8 cellular contexts compared by ENCODE assay signal in the genomic region with DNA sequence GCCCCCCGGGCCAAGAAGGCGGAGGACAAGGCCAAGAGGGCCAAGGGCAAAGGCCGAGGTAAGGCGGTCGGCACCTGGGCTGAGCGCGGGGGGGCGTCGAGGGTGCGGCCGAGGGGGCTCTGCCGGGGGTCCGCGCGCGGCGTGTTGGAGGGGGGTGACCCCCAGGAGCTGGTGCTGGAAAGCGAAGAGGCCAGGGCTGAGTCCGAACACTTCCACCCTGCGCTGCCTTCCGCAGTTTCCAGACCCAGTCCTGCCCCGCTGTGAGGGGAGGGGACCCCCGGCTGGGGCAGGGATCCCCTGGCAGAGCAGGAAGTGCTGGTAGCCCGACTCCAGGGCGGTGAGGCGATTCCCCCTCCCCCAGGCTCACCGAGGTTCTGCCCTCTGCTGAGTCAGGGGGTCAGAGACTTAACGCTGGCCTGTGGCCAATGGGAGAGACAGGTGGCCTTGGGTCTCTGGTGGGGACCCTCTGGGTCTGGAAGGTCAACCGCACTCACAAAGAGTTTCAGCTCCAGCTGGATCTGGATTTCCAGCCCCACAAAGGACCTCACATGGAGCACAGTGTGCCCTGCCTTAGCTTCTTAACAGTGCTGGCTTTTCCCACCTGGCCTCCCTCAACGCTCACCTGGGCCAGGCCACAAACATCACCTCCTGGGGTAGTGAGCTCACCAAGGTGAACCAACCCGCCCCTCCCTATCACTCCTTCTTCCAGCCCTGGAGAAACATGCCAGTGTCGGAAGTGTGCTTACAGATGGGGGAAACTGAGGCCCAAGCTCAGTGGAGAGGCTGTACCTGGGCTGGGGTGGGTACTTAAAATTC. TPM values are rescaled to one million over a fixed set of nuclear protein-coding genes. Genes with fewer than 3 reads are reported as not detected.
DNase-seq lines count a peak whose midpoint lies in the region; ATAC-seq and TF ChIP-seq lines count a peak whose summit lies in the region.

No MANE protein-coding gene starts in this region.

- H3K4me3 Mint-ChIP-seq in activated naive CD4-positive, alpha-beta T cell treated with anti-CD3 and anti-CD28 coated beads for 36 hours, result peak overlapping the region; percentile 57

- peak; percentile 63 for ATAC-seq in left lung
- no peak for ATAC-seq in GM21367 (IDR thresholded peaks at IDR 0.05; ENCODE audit: unreplicated experiment)

- no peak overlapping the region for H3K27ac ChIP-seq in brain microvascular endothelial cell
- peak overlapping the region; percentile 81 to 83 for H3K27ac ChIP-seq in left lung
- H3K27ac ChIP-seq in tibial artery, result peak overlapping the region; percentile 68 to 77

- peaks cover 10 to 23% of the 10 kb centered on the region in 2 donors for H3K4me1 ChIP-seq in left lung
- H3K4me1 ChIP-seq in tibial artery, result peaks cover 0 to 33% (median 19%) of the 10 kb centered on the region in 4 donors

- H3K27me3 ChIP-seq in brain microvascular endothelial cell (replicated peaks) (no peaks in the 10 kb centered on the region), left lung (peaks cover 0 to 30% of the 10 kb centered on the region in 2 donors), tibial artery (no peaks in the 10 kb centered on the region)

- H3K27me3 Mint-ChIP-seq in activated naive CD4-positive, alpha-beta T cell treated with anti-CD3 and anti-CD28 coated beads for 36 hours (ENCODE audit: low read depth), result peaks cover 16% of the 10 kb centered on the region

- no peaks in the 10 kb centered on the region for H3K36me3 ChIP-seq in brain microvascular endothelial cell (replicated peaks)
- no peaks in the 10 kb centered on the region for H3K36me3 ChIP-seq in left lung
- no peaks in the 10 kb centered on the region for H3K36me3 ChIP-seq in tibial artery

- in situ Hi-C loops in brain microvascular endothelial cell (cut with HindIII; ENCODE audit: low pct_ligation_motif_present, low sequenced_read_pairs), result no loop called here

- peaks cover 2% of the 10 kb centered on the region for H3K4me1 Mint-ChIP-seq in activated naive CD4-positive, alpha-beta T cell treated with anti-CD3 and anti-CD28 coated beads for 36 hours (ENCODE audit: low read depth)

- no peaks in the 10 kb centered on the region for H3K36me3 Mint-ChIP-seq in activated naive CD4-positive, alpha-beta T cell treated with anti-CD3 and anti-CD28 coated beads for 36 hours (ENCODE audit: low read depth)

- H3K9me3 Mint-ChIP-seq in activated naive CD4-positive, alpha-beta T cell treated with anti-CD3 and anti-CD28 coated beads for 36 hours, result no peaks in the 10 kb centered on the region

- no peak overlapping the region for H3K27ac Mint-ChIP-seq in activated naive CD4-positive, alpha-beta T cell treated with anti-CD3 and anti-CD28 coated beads for 36 hours

- CTCF ChIA-PET in activated naive CD4-positive, alpha-beta T cell treated with anti-CD3 and anti-CD28 coated beads for 36 hours (lab: Charles Lee), result interaction anchor here (0.6 to 1.0 kb wide), 5 partner anchors 30 to 451 kb away, joined by 3 to 5 read pairs (median 3); no protein-coding TSS in a partner anchor
- CTCF ChIA-PET in HEK293T (lab: Yijun Ruan, JAX), result interaction anchor here (0.5 to 1.3 kb wide), 3 partner anchors 30 to 68 kb away, joined by 3 to 9 read pairs (median 3); no protein-coding TSS in a partner anchor

- H3K4me3 ChIP-seq in brain microvascular endothelial cell (ENCODE audit: low read depth, low read length), result peak overlapping the region; percentile 45
- peak overlapping the region; percentile 58 to 65 for H3K4me3 ChIP-seq in left lung
- peak overlapping the region; percentile 63 to 79 for H3K4me3 ChIP-seq in tibial artery

- intact Hi-C loops in activated naive CD4-positive, alpha-beta T cell treated with anti-CD3 and anti-CD28 coated beads for 36 hours (cut with micrococcal nuclease), result no loop called here
- intact Hi-C loops in left lung (cut with DNase I) (no loop called here), tibial artery (cut with DNase I; ENCODE audit: low total_unique reads) (no loop called here)

- POLR2A ChIA-PET in HEK293T (lab: Yijun Ruan, JAX), result interaction anchor here (1.0 to 1.7 kb wide), 2 partner anchors 14 to 30 kb away, joined by 4 to 5 read pairs; no protein-coding TSS in a partner anchor

- no peaks in the 10 kb centered on the region for H3K9me3 ChIP-seq in left lung
- H3K9me3 ChIP-seq in tibial artery, result no peaks in the 10 kb centered on the region

- DNase-seq in activated naive CD4-positive, alpha-beta T cell treated with anti-CD3 and anti-CD28 coated beads for 36 hours, result no peak
- no peak for DNase-seq in activated naive CD4-positive, alpha-beta T cell treated with anti-CD3 and anti-CD28 coated beads, Interleukin-2, amount 50 U/mL, for 16 hours
- DNase-seq in brain microvascular endothelial cell (no peak), left lung (no peak), tibial artery (no peak), HEK293T (ENCODE audit: extremely low spot score) (no peak), pons (ENCODE audit: low spot score) (no peak)

- no peak for TF ChIP-seq CTCF in brain microvascular endothelial cell (IDR thresholded peaks at IDR 0.05; ENCODE audit: low read depth, low read length, missing control alignments)
- no peak for TF ChIP-seq CTCF in left lung (IDR thresholded peaks at IDR 0.05)
- TF ChIP-seq CTCF in tibial artery (IDR thresholded peaks at IDR 0.05), result no peak

TF ChIP-seq in HEK293T, 16 proteins besides CTCF, POLR2A, EP300 and RAD21:
- TF ChIP-seq HDGF (IDR thresholded peaks at IDR 0.05; ENCODE audit: borderline replicate concordance) (no peak), FOXK2 (IDR thresholded peaks at IDR 0.05) (no peak), NFRKB (IDR thresholded peaks at IDR 0.05) (no peak), LEF1 (IDR thresholded peaks at IDR 0.05; ENCODE audit: borderline replicate concordance) (no peak), SUZ12 (IDR thresholded peaks at IDR 0.05) (no peak), ELF4 (IDR thresholded peaks at IDR 0.05) (no peak)

RNA-seq across cellular contexts. Expression of a gene that starts 39.8 kb away (rescaled TPM):
- total RNA-seq in activated naive CD4-positive, alpha-beta T cell treated with anti-CD3 and anti-CD28 coated beads for 36 hours, result not detected
- 10 to 100 TPM; 11.9 to 19.9 TPM for total RNA-seq in left lung

Comparison
In these comparisons a context has a peak if more than half of its experiments do, and no peak if none do; other contexts are left out.
1. RNA of a gene that starts 39.8 kb away (total RNA-seq): 11.9 to 19.9 TPM in left lung; not detected in activated naive CD4-positive, alpha-beta T cell treated with anti-CD3 and anti-CD28 coated beads for 36 hours; every median in the first group is over 10 times any median in the second.
2. Peak in every context shown above with its lines, with median percentiles within 50 percentile points of each other: H3K4me3 ChIP-seq.